Comparison of ENCODE assay signal across 18 cellular contexts in genomic region chr1:31315902-31316301, GRCh38.
"Had no signal": no experiment of that assay in that cellular context is flagged by ENCODE, and none has a peak within 500 bp of the region (broad histone marks: within the 10 kb centered on the region; RNA-seq: fewer than 3 reads in every experiment).

No MANE protein-coding gene starts in this region.

- DNase-seq: dorsolateral prefrontal cortex; effector CD4-positive, alpha-beta T cell; left ventricle myocardium superior; lower lobe of right lung; naive thymus-derived CD8-positive, alpha-beta T cell; nephron progenitor cell; nucleus accumbens; sigmoid colon; stimulated activated CD4-positive, alpha-beta T cell treated with anti-CD3 and anti-CD28 coated beads, Interleukin-2, amount 100 ng/mL, for 24 hours; stimulated activated CD4-positive, alpha-beta T cell treated with anti-CD3 and anti-CD28 coated beads, Interleukin-4, amount 100 ng/mL, for 24 hours; stimulated activated naive CD4-positive, alpha-beta T cell treated with Interleukin-2 at 50 U/mL for 16 hours; stomach; thyroid gland; trophoblast cell had no signal

- H3K4me3 ChIP-seq: dorsolateral prefrontal cortex, lower lobe of right lung, prostate gland, right atrium auricular region, sigmoid colon, stomach, thyroid gland, vagina had no signal

- H3K9me3 ChIP-seq: lower lobe of right lung, prostate gland, right atrium auricular region, sigmoid colon, stomach, thyroid gland, vagina had no signal

- H3K27ac ChIP-seq: dorsolateral prefrontal cortex, lower lobe of right lung, prostate gland, right atrium auricular region, sigmoid colon, stomach, thyroid gland, vagina had no signal

- ATAC-seq: left ventricle myocardium superior; lower lobe of right lung; naive thymus-derived CD8-positive, alpha-beta T cell; stimulated activated effector memory CD8-positive, alpha-beta T cell treated with anti-CD3 and anti-CD28 coated beads, Interleukin-12 subunit alpha, Interleukin-12 subunit beta, amount 100 ng/mL, for 72 hours had no signal

- H3K4me1 ChIP-seq: lower lobe of right lung, prostate gland, right atrium auricular region, sigmoid colon, stomach, thyroid gland, vagina had no signal

- H3K36me3 ChIP-seq: prostate gland had no signal
